In genomic region chr2:239257511-239257937, GRCh38 we compare ENCODE assay signal across 1 cellular context.
TF ChIP-seq lines count a peak whose summit lies in the region.

No MANE protein-coding gene starts in this region.

TF ChIP-seq in HEK293, 187 proteins besides CTCF, POLR2A, EP300 and RAD21 (continued from another document and continues in another):
- no peak for TF ChIP-seq SALL2 (tag by site-specific recombination; IDR thresholded peaks at IDR 0.05; ENCODE audit: borderline replicate concordance)
- TF ChIP-seq ZNF837 (tag by site-specific recombination; IDR thresholded peaks at IDR 0.05) = no peak
- peak; percentile 35; the same call in 1 of the 2 replicates for TF ChIP-seq ZNF394 (tag by site-specific recombination; IDR thresholded peaks at IDR 0.05; ENCODE audit: borderline replicate concordance)
- TF ChIP-seq GLI4 (tag by site-specific recombination; IDR thresholded peaks at IDR 0.05) = no peak
- TF ChIP-seq ZNF175 (tag by site-specific recombination; IDR thresholded peaks at IDR 0.05) = no peak
- TF ChIP-seq ZNF473 (tag by site-specific recombination; IDR thresholded peaks at IDR 0.05) = no peak
- TF ChIP-seq ZNF202 (tag by site-specific recombination; IDR thresholded peaks at IDR 0.05; ENCODE audit: borderline replicate concordance) = no peak
- peak; percentile 72 for TF ChIP-seq SP7 (tag by site-specific recombination; IDR thresholded peaks at IDR 0.05)
- peak; percentile 13; the same call in 1 of the 2 replicates for TF ChIP-seq SP2 (tag by site-specific recombination; IDR thresholded peaks at IDR 0.05)
- TF ChIP-seq ZNF426 (tag by site-specific recombination; IDR thresholded peaks at IDR 0.05) = no peak
- no peak for TF ChIP-seq ZNF596 (tag by site-specific recombination; IDR thresholded peaks at IDR 0.05)
- no peak for TF ChIP-seq ZBTB7A (tag by site-specific recombination; IDR thresholded peaks at IDR 0.05; ENCODE audit: low read depth)
- TF ChIP-seq ZNF549 (tag by site-specific recombination; IDR thresholded peaks at IDR 0.05) = no peak
- TF ChIP-seq ZNF707 (tag by site-specific recombination; IDR thresholded peaks at IDR 0.05) = no peak
- no peak for TF ChIP-seq ZNF768 (tag by site-specific recombination; IDR thresholded peaks at IDR 0.05)
- no peak for TF ChIP-seq GLIS2 (tag by site-specific recombination; IDR thresholded peaks at IDR 0.05)
- no peak for TF ChIP-seq ZBTB10 (tag by site-specific recombination; IDR thresholded peaks at IDR 0.05)
- no peak for TF ChIP-seq ZNF248 (tag by site-specific recombination; IDR thresholded peaks at IDR 0.05)
- no peak for TF ChIP-seq ZNF747 (tag by site-specific recombination; IDR thresholded peaks at IDR 0.05)
- TF ChIP-seq ZNF184 (tag by site-specific recombination; IDR thresholded peaks at IDR 0.05) = 0 out of 2 replicates have a peak, but pooled peaks have one; percentile 69
- TF ChIP-seq ZNF692 (tag by site-specific recombination; IDR thresholded peaks at IDR 0.05) = peak; percentile 67; the same call in 1 of the 2 replicates
- TF ChIP-seq ZEB2 (tag by site-specific recombination; IDR thresholded peaks at IDR 0.05) = 0 out of 2 replicates have a peak, but pooled peaks have one; percentile 63
- TF ChIP-seq ZNF140 (tag by site-specific recombination; IDR thresholded peaks at IDR 0.05) = no peak
- TF ChIP-seq ZBTB49 (tag by site-specific recombination; IDR thresholded peaks at IDR 0.05; ENCODE audit: low read depth) = no peak
- TF ChIP-seq ZNF76 (tag by site-specific recombination; IDR thresholded peaks at IDR 0.05; ENCODE audit: borderline replicate concordance, low read depth) = 0 out of 2 replicates have a peak, but pooled peaks have one; percentile 35
- TF ChIP-seq ZNF19 (tag by site-specific recombination; IDR thresholded peaks at IDR 0.05; ENCODE audit: low read depth) = no peak
- TF ChIP-seq FEZF1 (tag by site-specific recombination; IDR thresholded peaks at IDR 0.05) = no peak
- no peak for TF ChIP-seq ZNF133 (tag by site-specific recombination; IDR thresholded peaks at IDR 0.05)
- peak; percentile 79 for TF ChIP-seq PATZ1 (tag by site-specific recombination; IDR thresholded peaks at IDR 0.05)
- no peak for TF ChIP-seq HOXA7 (CRISPR knock-in tag; IDR thresholded peaks at IDR 0.05; ENCODE audit: borderline replicate concordance)
- TF ChIP-seq ZNF174 (tag by site-specific recombination; IDR thresholded peaks at IDR 0.05) = no peak
- no peak for TF ChIP-seq ZNF791 (tag by site-specific recombination; IDR thresholded peaks at IDR 0.05)
- TF ChIP-seq ZNF311 (tag by site-specific recombination; IDR thresholded peaks at IDR 0.05; ENCODE audit: borderline replicate concordance) = no peak
- TF ChIP-seq ZFP41 (tag by site-specific recombination; IDR thresholded peaks at IDR 0.05; ENCODE audit: borderline replicate concordance) = no peak
- TF ChIP-seq ZNF274 (IDR thresholded peaks at IDR 0.05; ENCODE audit: low read length) = no peak
- no peak for TF ChIP-seq ZNF274 (tag by site-specific recombination; IDR thresholded peaks at IDR 0.05; ENCODE audit: borderline replicate concordance)
- TF ChIP-seq ZNF658 (tag by site-specific recombination; IDR thresholded peaks at IDR 0.05) = no peak
- peak; percentile 66; the same call in 1 of the 2 replicates for TF ChIP-seq ZNF324 (tag by site-specific recombination; IDR thresholded peaks at IDR 0.05)
- peak; percentile 91 for TF ChIP-seq ZBTB21 (tag by site-specific recombination; IDR thresholded peaks at IDR 0.05)
- no peak for TF ChIP-seq KLF9 (tag by site-specific recombination; IDR thresholded peaks at IDR 0.05; ENCODE audit: low read depth)
- no peak for TF ChIP-seq AEBP2 (tag by site-specific recombination; IDR thresholded peaks at IDR 0.05; ENCODE audit: borderline replicate concordance)
- TF ChIP-seq ZNF560 (tag by site-specific recombination; IDR thresholded peaks at IDR 0.05; ENCODE audit: borderline replicate concordance) = no peak
- TF ChIP-seq PRDM10 (tag by site-specific recombination; IDR thresholded peaks at IDR 0.05) = 0 out of 2 replicates have a peak, but pooled peaks have one; percentile 35
- no peak for TF ChIP-seq ZNF645 (tag by site-specific recombination; IDR thresholded peaks at IDR 0.05)
- TF ChIP-seq MZF1 (tag by site-specific recombination; IDR thresholded peaks at IDR 0.05; ENCODE audit: borderline replicate concordance) = no peak
- no peak for TF ChIP-seq ZNF132 (tag by site-specific recombination; IDR thresholded peaks at IDR 0.05; ENCODE audit: borderline replicate concordance)
- TF ChIP-seq ZNF610 (tag by site-specific recombination; IDR thresholded peaks at IDR 0.05; ENCODE audit: borderline replicate concordance) = no peak
- no peak for TF ChIP-seq ZBTB20 (tag by site-specific recombination; IDR thresholded peaks at IDR 0.05)
- no peak for TF ChIP-seq ZNF548 (tag by site-specific recombination; IDR thresholded peaks at IDR 0.05)
- 0 out of 2 replicates have a peak, but pooled peaks have one; percentile 16 for TF ChIP-seq ZSCAN4 (tag by site-specific recombination; IDR thresholded peaks at IDR 0.05)
